In the genomic region with DNA sequence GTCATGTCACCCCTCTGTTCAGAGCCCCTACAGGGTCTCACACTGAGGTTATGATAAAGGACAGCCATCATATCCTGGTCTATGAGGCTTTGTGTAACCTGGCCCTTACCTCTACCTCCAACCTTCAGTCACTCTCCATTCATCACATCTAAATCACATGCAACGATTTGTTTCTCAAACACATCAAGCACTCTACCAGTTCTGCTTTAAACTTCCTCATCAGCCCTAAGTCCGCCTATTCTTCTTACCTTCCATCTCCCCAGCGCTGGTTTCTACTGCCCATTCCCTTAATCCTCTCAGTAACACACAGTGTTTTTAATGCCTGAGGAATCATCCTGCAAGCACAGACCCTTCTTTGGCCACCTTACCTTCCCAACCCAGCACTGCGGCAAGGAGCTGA, we compare ENCODE assay signal across 25 cellular contexts. TPM values are rescaled to one million over a fixed set of nuclear protein-coding genes. Genes with fewer than 3 reads are reported as not detected.
A peak's percentile ranks its signal among the peaks of the same experiment; 100 is the strongest.
DNase-seq lines count a peak whose midpoint lies in the region; ATAC-seq and TF ChIP-seq lines count a peak whose summit lies in the region.
"Had no signal": no experiment of that assay in that cellular context is flagged by ENCODE, and none has a peak within 500 bp of the region (broad histone marks: within the 10 kb centered on the region; RNA-seq: fewer than 3 reads in every experiment).

No MANE protein-coding gene starts in this region.

- no peaks in the 10 kb centered on the region for H3K36me3 Mint-ChIP-seq in activated B cell treated with CpG ODN at 0.5 μM for 24 hours (ENCODE audit: low read depth)
- H3K36me3 Mint-ChIP-seq: CD4-positive, alpha-beta memory T cell had no signal

- TF ChIP-seq CTCF in activated B cell treated with CpG ODN at 0.5 μM for 24 hours (IDR thresholded peaks at IDR 0.05) = no peak
- no peak for TF ChIP-seq CTCF in spleen (IDR thresholded peaks at IDR 0.05 in 8 of 11, conservative IDR thresholded peaks at IDR 0.05 in 3 of 11)
- no peak for TF ChIP-seq CTCF in gastrocnemius medialis (IDR thresholded peaks at IDR 0.05 in 4 of 5, conservative IDR thresholded peaks at IDR 0.05 in 1 of 5)

- peaks cover 8 to 35% (median 24%) of the 10 kb centered on the region in 10 experiments; a peak in 18 of 20 replicates for H3K4me1 ChIP-seq in BLaER1 treated with 17β-estradiol and CSF1 and Interleukin-3, amounts not matched to agents 10 nM and 100 nM
- H3K4me1 ChIP-seq in spleen = peaks cover 0 to 34% (median 7%) of the 10 kb centered on the region in 6 donors
- H3K4me1 ChIP-seq in gastrocnemius medialis = no peaks in the 10 kb centered on the region
- H3K4me1 ChIP-seq: A549 had no signal

- no peak overlapping the region for H3K4me3 ChIP-seq in BLaER1 treated with 17β-estradiol and CSF1 and Interleukin-3, amounts not matched to agents 10 nM and 100 nM
- no peak overlapping the region for H3K4me3 ChIP-seq in spleen
- no peak overlapping the region for H3K4me3 ChIP-seq in gastrocnemius medialis
- H3K4me3 ChIP-seq: A549, PC-9 had no signal

- CTCF ChIA-PET in activated B cell treated with CpG ODN at 0.5 μM for 24 hours (lab: Charles Lee) = interaction anchor here (1.2 to 2.2 kb wide), 3 partner anchors 79 to 165 kb away, joined by 4 to 8 read pairs (median 5); no protein-coding TSS in a partner anchor

- H3K4me3 Mint-ChIP-seq in activated B cell treated with CpG ODN at 0.5 μM for 24 hours = peak overlapping the region; percentile 8
- H3K4me3 Mint-ChIP-seq: CD4-positive, alpha-beta memory T cell had no signal

- POLR2A ChIA-PET in activated B cell treated with CpG ODN at 0.5 μM for 24 hours (lab: Charles Lee) = interaction anchor here (1.0 to 2.9 kb wide), 12 partner anchors 8 to 82 kb away, joined by 3 to 48 read pairs (median 6); partner anchors contain the start of gene BACH2

- peak overlapping the region; percentile 71 for H3K27ac Mint-ChIP-seq in activated B cell treated with CpG ODN at 0.5 μM for 24 hours
- H3K27ac Mint-ChIP-seq: CD4-positive, alpha-beta memory T cell had no signal

- in situ Hi-C loops in gastrocnemius medialis (cut with MboI; ENCODE audit: low sequenced_read_pairs in 4 of 4) = no loop called here

- no peaks in the 10 kb centered on the region for H3K27me3 Mint-ChIP-seq in activated B cell treated with CpG ODN at 0.5 μM for 24 hours

- 72 to 76% (median 75%) methylated on average over 4 of the region's 4 CpGs for WGBS in spleen, 5 donors

- H3K9ac ChIP-seq in BLaER1 treated with 17β-estradiol and CSF1 and Interleukin-3, amounts not matched to agents 10 nM and 100 nM = no peak overlapping the region

- H3K9me3 Mint-ChIP-seq in activated B cell treated with CpG ODN at 0.5 μM for 24 hours = no peaks in the 10 kb centered on the region
- H3K9me3 Mint-ChIP-seq: CD4-positive, alpha-beta memory T cell had no signal

- H3K4me1 Mint-ChIP-seq in activated B cell treated with CpG ODN at 0.5 μM for 24 hours = peaks cover 77% of the 10 kb centered on the region

- no peak overlapping the region for H3K27ac ChIP-seq in BLaER1 treated with 17β-estradiol and CSF1 and Interleukin-3, amounts not matched to agents 10 nM and 100 nM
- H3K27ac ChIP-seq in spleen (peak overlapping the region in 6 of 8 donors; percentile 21 to 78 (median 62)), gastrocnemius medialis (no peak overlapping the region)
- H3K27ac ChIP-seq: A549, HL-60, PC-9 had no signal

- intact Hi-C loops in activated B cell treated with CpG ODN at 0.5 μM for 24 hours (cut with micrococcal nuclease) = loop anchor here (2.0 kb wide), 1 partner anchor 16 kb away; no protein-coding TSS in a partner anchor
- intact Hi-C loops in spleen (cut with DNase I; ENCODE audit: low total_unique reads) = no loop called here
- intact Hi-C loops in gastrocnemius medialis (cut with DNase I; ENCODE audit: low total_unique reads) = no loop called here

- H3K4me2 ChIP-seq in BLaER1 treated with 17β-estradiol and CSF1 and Interleukin-3, amounts not matched to agents 10 nM and 100 nM = peak overlapping the region in 7 of 11 experiments; percentile 37 to 66 (median 55); a peak in 11 of 22 replicates
- H3K4me2 ChIP-seq: A549, PC-9 had no signal

- DNase-seq in NAMALWA (ENCODE audit: low spot score) = peak; percentile 73
- no peak for DNase-seq in activated B cell treated with CpG ODN at 0.5 μM for 24 hours
- DNase-seq in spleen = no peak
- DNase-seq in occipital lobe (lab: John Stamatoyannopoulos, UW) = no peak
- DNase-seq in gastrocnemius medialis = no peak
- DNase-seq: CD4-positive, alpha-beta memory T cell; DND-41; GOT3; KBM-7; NCI-H1092 treated with DMSO at 0.1 percent for 48 hours; NCI-H1436 treated with DMSO at 0.1 percent for 48 hours; NCI-H1930; NCI-H226; NCI-H510A treated with DMSO at 0.1 percent for 48 hours; NCI-H82; PC-9; RPMI8226 had no signal

- H3K9me3 ChIP-seq in BLaER1 treated with 17β-estradiol and CSF1 and Interleukin-3, amounts not matched to agents 10 nM and 100 nM (replicated peaks in 1 of 11) = no peaks in the 10 kb centered on the region
- H3K9me3 ChIP-seq in spleen (no peaks in the 10 kb centered on the region), gastrocnemius medialis (no peaks in the 10 kb centered on the region)
- H3K9me3 ChIP-seq: A549 had no signal

- TF ChIP-seq POLR2A in spleen (IDR thresholded peaks at IDR 0.05) (no peak), gastrocnemius medialis (IDR thresholded peaks at IDR 0.05) (no peak)

- no peaks in the 10 kb centered on the region for H4K20me1 ChIP-seq in BLaER1 treated with 17β-estradiol and CSF1 and Interleukin-3, amounts not matched to agents 10 nM and 100 nM

- no peaks in the 10 kb centered on the region for H3K27me3 ChIP-seq in BLaER1 treated with 17β-estradiol and CSF1 and Interleukin-3, amounts not matched to agents 10 nM and 100 nM
- H3K27me3 ChIP-seq in spleen (replicated peaks in 1 of 7) (no peaks in the 10 kb centered on the region), gastrocnemius medialis (no peaks in the 10 kb centered on the region)

- H3K36me3 ChIP-seq in BLaER1 treated with 17β-estradiol and CSF1 and Interleukin-3, amounts not matched to agents 10 nM and 100 nM = no peaks in the 10 kb centered on the region
- no peaks in the 10 kb centered on the region for H3K36me3 ChIP-seq in spleen
- no peaks in the 10 kb centered on the region for H3K36me3 ChIP-seq in gastrocnemius medialis

- ATAC-seq in activated B cell treated with CpG ODN at 0.5 μM for 24 hours (ENCODE audit: low read depth) (no peak), GM19397 (IDR thresholded peaks at IDR 0.05; ENCODE audit: unreplicated experiment) (no peak), gastrocnemius medialis (no peak)
- ATAC-seq: A549, HCT116, HepG2, SK-N-SH treated with all-trans-retinoic acid at 6 μM for 48 hours had no signal

RNA-seq across cellular contexts. Expression of gene BACH2, which starts 17.9 kb away (rescaled TPM):
- 79.6 and 90.4 TPM in 2 replicates for total RNA-seq in activated B cell treated with CpG ODN at 0.5 μM for 24 hours
- 10 to 100 TPM; 18.1 to 53.8 (median 44.1) TPM for total RNA-seq in spleen
- 1 to 10 TPM; 3.0 to 4.9 (median 3.4) TPM for polyA plus RNA-seq in spleen
- total RNA-seq in occipital lobe = 65.4 TPM
- total RNA-seq in gastrocnemius medialis = 10 to 100 TPM in 2 of 4 donors, 1 to 10 TPM in 2; 3.6 to 13.4 (median 7.5) TPM
- total RNA-seq: HepG2, HT-29 had no signal

Comparison
In these comparisons a context has a peak if more than half of its experiments do, and no peak if none do; other contexts are left out.
1. H3K27ac ChIP-seq: peak in spleen (6 of 8); none in BLaER1 treated with 17β-estradiol and CSF1 and Interleukin-3, amounts not matched to agents 10 nM and 100 nM (0 of 11) and gastrocnemius medialis (0 of 4).